Comparison of ENCODE assay signal across 12 cellular contexts in the genomic region with DNA sequence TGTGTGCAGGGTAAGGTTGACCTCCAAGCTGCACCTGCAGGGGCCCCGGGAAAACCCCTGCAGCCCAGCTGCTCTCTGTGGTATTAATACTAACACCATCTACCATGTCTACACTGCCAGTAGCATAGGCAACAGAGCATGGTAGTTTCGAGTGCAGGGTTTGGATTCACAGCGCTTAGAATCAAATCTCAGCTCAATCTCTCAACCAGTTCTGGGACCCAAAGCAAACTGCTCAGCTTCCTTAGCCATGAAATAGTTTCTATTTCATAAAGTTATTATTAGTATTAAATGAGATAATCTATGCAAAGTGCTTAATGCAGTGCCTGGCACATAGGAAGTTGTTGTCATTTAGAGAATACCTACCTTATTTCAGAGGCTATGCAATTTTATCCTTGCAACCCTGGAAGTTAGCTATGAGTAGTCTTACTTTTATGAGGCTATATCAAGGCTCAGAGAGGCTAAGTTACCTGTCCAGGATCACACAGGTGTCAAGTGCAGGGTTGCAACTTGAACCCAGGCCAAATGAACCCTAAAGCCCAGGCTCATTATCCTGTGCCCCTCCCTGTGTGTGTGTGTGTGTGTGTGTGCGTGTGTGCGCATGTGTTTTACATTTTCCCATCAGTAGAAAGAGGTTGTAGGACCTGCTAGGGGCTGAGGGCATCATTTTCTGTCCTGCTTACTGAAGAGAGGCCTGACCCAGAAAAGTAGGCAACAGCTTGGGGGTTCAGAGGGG. TPM values are rescaled to one million over a fixed set of nuclear protein-coding genes. Genes with fewer than 3 reads are reported as not detected.
DNase-seq lines count a peak whose midpoint lies in the region; ATAC-seq and TF ChIP-seq lines count a peak whose summit lies in the region.
"Had no signal": no experiment of that assay in that cellular context is flagged by ENCODE, and none has a peak within 500 bp of the region (broad histone marks: within the 10 kb centered on the region; RNA-seq: fewer than 3 reads in every experiment).

No MANE protein-coding gene starts in this region.

- ATAC-seq in GM18511 (IDR thresholded peaks at IDR 0.05; ENCODE audit: unreplicated experiment), result peak; percentile 86
- peak; percentile 85 for ATAC-seq in GM21423 (IDR thresholded peaks at IDR 0.05; ENCODE audit: unreplicated experiment)
- ATAC-seq in HG03159 (IDR thresholded peaks at IDR 0.05; ENCODE audit: unreplicated experiment), result peak; percentile 82
- ATAC-seq in left colon, result peak; percentile 25

- no peaks in the 10 kb centered on the region for H3K36me3 Mint-ChIP-seq in CD4-positive, alpha-beta memory T cell
- H3K36me3 Mint-ChIP-seq in activated T-helper 1 cell treated with anti-CD3 and anti-CD28 coated beads, Interleukin-12 subunit alpha, Interleukin-12 subunit beta, Interleukin-2, Interleukin-4 antibody, amounts not matched to agents 30 ng/mL and 10 ng/mL and 1 ng/mL, durations not matched to agents 14 hours and 24 hours and 36 hours (ENCODE audit: low read depth), result no peaks in the 10 kb centered on the region
- no peaks in the 10 kb centered on the region for H3K36me3 Mint-ChIP-seq in endothelial cell (ENCODE audit: low read depth, unreplicated experiment)

- no peak overlapping the region for H3K27ac ChIP-seq in CD4-positive, alpha-beta memory T cell (ENCODE audit: low read depth, low read length)

- no peak overlapping the region for H3K4me3 ChIP-seq in CD4-positive, alpha-beta memory T cell (ENCODE audit: low read length in 2 of 2)

- DNase-seq in left colon (no peak), posterior vena cava (ENCODE audit: low spot score) (no peak), endothelial cell (ENCODE audit: low spot score) (no peak)
- no peak for DNase-seq in CD4-positive, alpha-beta memory T cell
- DNase-seq in activated T-helper 1 cell treated with anti-CD3 and anti-CD28 coated beads, Interleukin-12 subunit alpha, Interleukin-12 subunit beta, Interleukin-2, Interleukin-4 antibody, amounts not matched to agents 30 ng/mL and 10 ng/mL and 1 ng/mL, durations not matched to agents 14 hours and 24 hours and 36 hours (ENCODE audit: low spot score), result no peak
- DNase-seq: activated naive CD4-positive, alpha-beta T cell treated with anti-CD3 and anti-CD28 coated beads, Interleukin-2, amount 50 U/mL, for 16 hours; Kasumi-1; midbrain; stimulated activated CD4-positive, alpha-beta T cell treated with anti-CD3 and anti-CD28 coated beads, Interleukin-4, amount 100 ng/mL, for 24 hours had no signal

- no peaks in the 10 kb centered on the region for H3K27me3 ChIP-seq in CD4-positive, alpha-beta memory T cell (ENCODE audit: insufficient read depth, low read length)

- H3K4me1 ChIP-seq in CD4-positive, alpha-beta memory T cell (ENCODE audit: insufficient read depth, low read length), result no peaks in the 10 kb centered on the region

- H3K9me3 ChIP-seq in CD4-positive, alpha-beta memory T cell (ENCODE audit: control insufficient read depth in 1 of 2, low read length in 2 of 2), result no peaks in the 10 kb centered on the region

- CTCF ChIA-PET in CD4-positive, alpha-beta memory T cell (lab: Charles Lee; ENCODE audit: partially characterized antibody), result interaction anchor here (1.0 to 1.3 kb wide), 2 partner anchors 9 to 54 kb away, joined by 3 to 6 read pairs; no protein-coding TSS in a partner anchor

- POLR2A ChIA-PET in CD4-positive, alpha-beta memory T cell (lab: Charles Lee; ENCODE audit: partially characterized antibody), result no interaction called here

- H3K4me1 Mint-ChIP-seq in CD4-positive, alpha-beta memory T cell, result peaks cover 0 to 1% (median 0%) of the 10 kb centered on the region in 4 donors
- peaks cover 11% of the 10 kb centered on the region for H3K4me1 Mint-ChIP-seq in activated T-helper 1 cell treated with anti-CD3 and anti-CD28 coated beads, Interleukin-12 subunit alpha, Interleukin-12 subunit beta, Interleukin-2, Interleukin-4 antibody, amounts not matched to agents 30 ng/mL and 10 ng/mL and 1 ng/mL, durations not matched to agents 14 hours and 24 hours and 36 hours (ENCODE audit: low read depth)
- H3K4me1 Mint-ChIP-seq in endothelial cell (ENCODE audit: unreplicated experiment), result peaks cover 7% of the 10 kb centered on the region

- TF ChIP-seq CTCF in endothelial cell (IDR thresholded peaks at IDR 0.05; ENCODE audit: unreplicated experiment), result no peak

- peaks cover 15 to 16% of the 10 kb centered on the region in 2 donors for H3K27me3 Mint-ChIP-seq in CD4-positive, alpha-beta memory T cell
- H3K27me3 Mint-ChIP-seq in activated T-helper 1 cell treated with anti-CD3 and anti-CD28 coated beads, Interleukin-12 subunit alpha, Interleukin-12 subunit beta, Interleukin-2, Interleukin-4 antibody, amounts not matched to agents 30 ng/mL and 10 ng/mL and 1 ng/mL, durations not matched to agents 14 hours and 24 hours and 36 hours (ENCODE audit: insufficient read depth), result peaks cover 18% of the 10 kb centered on the region
- peaks cover 4% of the 10 kb centered on the region for H3K27me3 Mint-ChIP-seq in endothelial cell (ENCODE audit: unreplicated experiment)

- no peaks in the 10 kb centered on the region for H3K36me3 ChIP-seq in CD4-positive, alpha-beta memory T cell (ENCODE audit: insufficient read depth, low read length)

- H3K9me3 Mint-ChIP-seq in CD4-positive, alpha-beta memory T cell, result no peaks in the 10 kb centered on the region
- H3K9me3 Mint-ChIP-seq in activated T-helper 1 cell treated with anti-CD3 and anti-CD28 coated beads, Interleukin-12 subunit alpha, Interleukin-12 subunit beta, Interleukin-2, Interleukin-4 antibody, amounts not matched to agents 30 ng/mL and 10 ng/mL and 1 ng/mL, durations not matched to agents 14 hours and 24 hours and 36 hours, result no peaks in the 10 kb centered on the region
- no peaks in the 10 kb centered on the region for H3K9me3 Mint-ChIP-seq in endothelial cell (ENCODE audit: unreplicated experiment)

- H3K4me3 Mint-ChIP-seq in CD4-positive, alpha-beta memory T cell, result no peak overlapping the region
- H3K4me3 Mint-ChIP-seq in activated T-helper 1 cell treated with anti-CD3 and anti-CD28 coated beads, Interleukin-12 subunit alpha, Interleukin-12 subunit beta, Interleukin-2, Interleukin-4 antibody, amounts not matched to agents 30 ng/mL and 10 ng/mL and 1 ng/mL, durations not matched to agents 14 hours and 24 hours and 36 hours, result no peak overlapping the region
- no peak overlapping the region for H3K4me3 Mint-ChIP-seq in endothelial cell (ENCODE audit: unreplicated experiment)

- no peak overlapping the region for H3K27ac Mint-ChIP-seq in CD4-positive, alpha-beta memory T cell
- no peak overlapping the region for H3K27ac Mint-ChIP-seq in activated T-helper 1 cell treated with anti-CD3 and anti-CD28 coated beads, Interleukin-12 subunit alpha, Interleukin-12 subunit beta, Interleukin-2, Interleukin-4 antibody, amounts not matched to agents 30 ng/mL and 10 ng/mL and 1 ng/mL, durations not matched to agents 14 hours and 24 hours and 36 hours
- H3K27ac Mint-ChIP-seq in endothelial cell (ENCODE audit: unreplicated experiment), result no peak overlapping the region

- intact Hi-C loops in left colon (cut with DNase I, micrococcal nuclease) (no loop called here), posterior vena cava (cut with DNase I) (no loop called here)
- intact Hi-C loops in CD4-positive, alpha-beta memory T cell (cut with micrococcal nuclease), result no loop called here
- intact Hi-C loops in activated T-helper 1 cell treated with anti-CD3 and anti-CD28 coated beads, Interleukin-12 subunit alpha, Interleukin-12 subunit beta, Interleukin-2, Interleukin-4 antibody, amounts not matched to agents 30 ng/mL and 10 ng/mL and 1 ng/mL, durations not matched to agents 14 hours and 24 hours and 36 hours (cut with micrococcal nuclease), result no loop called here

RNA-seq across cellular contexts. Expression of a gene that starts 27.6 kb away (rescaled TPM):
- total RNA-seq in left colon (10 to 100 TPM; 56.9 to 69.4 TPM), posterior vena cava (10 to 100 TPM; 25.4 to 28.2 TPM), endothelial cell (ENCODE audit: unreplicated experiment) (45.5 TPM)
- total RNA-seq in CD4-positive, alpha-beta memory T cell, result 10 to 100 TPM; 31.3 to 32.4 TPM
- polyA plus RNA-seq in CD4-positive, alpha-beta memory T cell, result 10 to 100 TPM; 62.6 to 86.1 TPM
- total RNA-seq in activated T-helper 1 cell treated with anti-CD3 and anti-CD28 coated beads, Interleukin-12 subunit alpha, Interleukin-12 subunit beta, Interleukin-2, Interleukin-4 antibody, amounts not matched to agents 30 ng/mL and 10 ng/mL and 1 ng/mL, durations not matched to agents 14 hours and 24 hours and 36 hours, result 55.0 and 55.9 TPM in 2 replicates

RNA-seq across cellular contexts. Expression of a gene that starts 54.8 kb away (rescaled TPM):
- total RNA-seq in left colon (100 to 1,000 TPM; 107 to 110 TPM), posterior vena cava (10 to 100 TPM; 88.4 to 91.7 TPM), endothelial cell (ENCODE audit: unreplicated experiment) (3.5 TPM)
- total RNA-seq in CD4-positive, alpha-beta memory T cell, result 1 to 10 TPM in 1 of 2 experiments, under 1 TPM in 1; 0.29 to 1.1 TPM
- not detected for polyA plus RNA-seq in CD4-positive, alpha-beta memory T cell
- total RNA-seq in activated T-helper 1 cell treated with anti-CD3 and anti-CD28 coated beads, Interleukin-12 subunit alpha, Interleukin-12 subunit beta, Interleukin-2, Interleukin-4 antibody, amounts not matched to agents 30 ng/mL and 10 ng/mL and 1 ng/mL, durations not matched to agents 14 hours and 24 hours and 36 hours, result 42.3 and 43.2 TPM in 2 replicates

Comparison
In these comparisons a context has a peak if more than half of its experiments do, and no peak if none do; other contexts are left out.
1. ATAC-seq: peak in every context shown above with its lines; median percentile 86 in GM18511; 85 in GM21423; 82 in HG03159; 25 in left colon.